8 cellular contexts compared by ENCODE assay signal in the genomic region with DNA sequence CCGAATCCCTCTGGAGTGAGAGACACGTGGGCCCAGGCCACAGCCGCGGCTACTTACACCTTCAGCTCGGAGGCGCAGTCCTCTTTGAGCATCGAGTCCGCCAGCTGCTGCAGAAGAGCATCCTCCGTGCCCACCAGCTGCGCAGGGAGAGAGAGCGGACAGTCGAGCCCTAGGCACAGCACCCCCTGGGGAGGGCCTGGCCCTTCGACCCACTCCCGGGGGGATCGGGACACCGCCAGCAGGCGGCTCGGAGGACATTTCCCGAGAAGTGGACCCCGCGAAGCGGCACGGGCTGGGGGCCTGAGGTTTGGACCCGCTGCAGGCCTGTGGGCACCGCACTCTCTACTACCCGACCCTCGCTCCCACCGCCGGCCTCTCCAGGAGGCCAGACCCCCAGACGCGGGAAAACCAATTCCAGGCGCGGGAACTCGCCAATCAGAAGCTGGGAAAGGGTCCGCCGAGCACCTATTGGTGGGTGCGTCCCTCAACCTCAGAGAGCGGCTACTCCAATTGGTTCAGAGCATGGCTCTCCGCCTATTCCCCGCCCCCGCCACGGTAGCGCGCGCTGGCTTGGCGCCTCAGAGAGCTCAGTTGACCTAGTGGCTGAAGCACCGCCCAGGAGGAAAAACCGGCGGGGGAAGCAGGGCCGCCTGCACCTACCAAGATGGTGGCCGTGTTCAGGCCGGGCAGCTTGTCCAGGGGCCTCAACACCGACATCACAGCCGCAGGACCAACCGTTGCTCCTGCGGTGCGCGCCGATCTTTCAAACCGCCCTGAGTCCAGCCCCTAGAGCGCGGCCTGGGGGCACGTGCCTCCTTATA.
A peak's percentile ranks its signal among the peaks of the same experiment; 100 is the strongest.
DNase-seq lines count a peak whose midpoint lies in the region; ATAC-seq and FAIRE-seq lines count a peak whose summit lies in the region.

CENPM (minus strand) TSS at position 793 of the 821 bp plus-strand sequence; CDS start at position 717, 76 bp downstream.

- DNase-seq in AML-193 (lab: John Stamatoyannopoulos, UW), result peak; percentile 87 to 93
- DNase-seq in NCI-H446 (lab: John Stamatoyannopoulos, UW), result peak; percentile 91 to 97
- peak; percentile 97 for DNase-seq in cerebellar cortex (ENCODE audit: low spot score)
- DNase-seq in stimulated activated CD4-positive, alpha-beta T cell treated with anti-CD3 and anti-CD28 coated beads, Interleukin-12 subunit alpha, Interleukin-12 subunit beta, amount 100 ng/mL, for 24 hours (ENCODE audit: low read depth in 2 of 2), result peak; percentile 82 to 96

- FAIRE-seq in islet of Langerhans (lab: Jason Lieb, UNC), result peak; percentile 69

- ATAC-seq in GM19035 (IDR thresholded peaks at IDR 0.05; ENCODE audit: unreplicated experiment) (peak; percentile 79), HG03342 (IDR thresholded peaks at IDR 0.05; ENCODE audit: unreplicated experiment) (peak; percentile 74)
- ATAC-seq in activated CD4-positive, CD25-positive, alpha-beta regulatory T cell treated with anti-CD3 and anti-CD28 coated beads, Interleukin-2, amount 50 U/mL, for 24 hours, result peak; percentile 90

Comparison
In these comparisons a context has a peak if more than half of its experiments do, and no peak if none do; other contexts are left out.
1. Peak in every context shown above with its lines: DNase-seq and ATAC-seq.